In the genomic region with DNA sequence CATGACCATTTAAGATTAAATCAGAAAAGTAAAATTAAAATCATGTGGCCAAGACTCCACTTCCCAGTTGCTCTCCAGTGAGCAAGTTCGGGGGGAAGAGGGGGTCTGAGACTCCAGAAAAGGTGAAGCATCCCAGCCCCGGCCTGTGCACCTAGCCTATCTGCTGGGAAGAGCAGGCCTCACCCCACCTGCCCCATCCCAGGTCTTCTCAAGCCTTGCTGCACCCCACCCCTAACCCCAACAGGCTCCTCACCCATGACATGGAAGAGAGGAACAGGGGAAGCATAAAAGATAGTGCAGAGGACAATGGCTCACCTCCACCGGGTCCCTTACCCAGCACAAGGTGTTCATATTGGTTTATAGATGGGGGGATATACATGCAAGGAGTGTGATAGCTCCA, we compare ENCODE assay signal across 21 cellular contexts. TPM values are rescaled to one million over a fixed set of nuclear protein-coding genes. Genes with fewer than 3 reads are reported as not detected.
DNase-seq lines count a peak whose midpoint lies in the region; ATAC-seq and TF ChIP-seq lines count a peak whose summit lies in the region.
"Had no signal": no experiment of that assay in that cellular context is flagged by ENCODE, and none has a peak within 500 bp of the region (broad histone marks: within the 10 kb centered on the region; RNA-seq: fewer than 3 reads in every experiment).

No MANE protein-coding gene starts in this region.

- peaks cover 18% of the 10 kb centered on the region for H3K4me1 Mint-ChIP-seq in chondrocyte (ENCODE audit: low read depth)
- H3K4me1 Mint-ChIP-seq: CD4-positive, CD25-positive, alpha-beta regulatory T cell had no signal

- H3K27ac ChIP-seq in lower lobe of right lung (no peak overlapping the region), sigmoid colon (no peak overlapping the region), upper lobe of right lung (no peak overlapping the region)

- TF ChIP-seq POLR2A in sigmoid colon (IDR thresholded peaks at IDR 0.05): no peak

- TF ChIP-seq CTCF in chondrocyte (IDR thresholded peaks at IDR 0.05): no peak
- TF ChIP-seq CTCF in lower lobe of right lung (IDR thresholded peaks at IDR 0.05): no peak
- TF ChIP-seq CTCF in sigmoid colon (IDR thresholded peaks at IDR 0.05): no peak
- TF ChIP-seq CTCF in upper lobe of right lung (IDR thresholded peaks at IDR 0.05): no peak

- H3K4me3 Mint-ChIP-seq in chondrocyte (ENCODE audit: unreplicated experiment): no peak overlapping the region
- H3K4me3 Mint-ChIP-seq: CD4-positive, CD25-positive, alpha-beta regulatory T cell; CD8-positive, alpha-beta T cell; GM23338; H9 had no signal

- no peaks in the 10 kb centered on the region for H3K4me1 ChIP-seq in lower lobe of right lung
- H3K4me1 ChIP-seq in sigmoid colon: no peaks in the 10 kb centered on the region
- no peaks in the 10 kb centered on the region for H3K4me1 ChIP-seq in upper lobe of right lung

- DNase-seq in chondrocyte (ENCODE audit: low spot score): peak; percentile 58
- peak; percentile 28 for DNase-seq in lower lobe of right lung
- DNase-seq in sigmoid colon: peak; percentile 22
- peak; percentile 44 for DNase-seq in upper lobe of right lung
- no peak for DNase-seq in dedifferentiated amniotic fluid mesenchymal stem cell (ENCODE audit: extremely low spot score)
- no peak for DNase-seq in NCI-H446 (lab: John Stamatoyannopoulos, UW)
- DNase-seq: C1 segment of cervical spinal cord; Caco-2; CD4-positive, CD25-positive, alpha-beta regulatory T cell; CD8-positive, alpha-beta T cell; DMS153; DND-41; H9 had no signal

- ATAC-seq in lower lobe of right lung (no peak), upper lobe of right lung (no peak), HG02973 (IDR thresholded peaks at IDR 0.05; ENCODE audit: unreplicated experiment) (no peak)
- ATAC-seq: CD8-positive, alpha-beta T cell; GM12878; GM23338; HCT116 had no signal

- H3K9me3 Mint-ChIP-seq in chondrocyte (ENCODE audit: low read depth): peaks cover 7% of the 10 kb centered on the region
- H3K9me3 Mint-ChIP-seq: CD8-positive, alpha-beta T cell; GM23338 had no signal

- 93 to 94% methylated on average over 3 of the region's 3 CpGs for WGBS in sigmoid colon, 2 donors

- H3K4me3 ChIP-seq in lower lobe of right lung (no peak overlapping the region), sigmoid colon (no peak overlapping the region), upper lobe of right lung (no peak overlapping the region)
- H3K4me3 ChIP-seq: GM12878, GM23338 had no signal

- H3K9me3 ChIP-seq in lower lobe of right lung (no peaks in the 10 kb centered on the region), sigmoid colon (no peaks in the 10 kb centered on the region), upper lobe of right lung (no peaks in the 10 kb centered on the region)
- H3K9me3 ChIP-seq: Caco-2 had no signal

- no peaks in the 10 kb centered on the region for H3K27me3 Mint-ChIP-seq in chondrocyte (ENCODE audit: low read depth)

- intact Hi-C loops in lower lobe of right lung (cut with DNase I) (no loop called here), sigmoid colon (cut with DNase I) (no loop called here), upper lobe of right lung (cut with DNase I) (no loop called here)

- no peak overlapping the region for H3K27ac Mint-ChIP-seq in chondrocyte (ENCODE audit: unreplicated experiment)
- H3K27ac Mint-ChIP-seq: CD4-positive, CD25-positive, alpha-beta regulatory T cell; CD8-positive, alpha-beta T cell; GM23338; H9 had no signal

- H3K36me3 ChIP-seq in lower lobe of right lung: no peaks in the 10 kb centered on the region
- no peaks in the 10 kb centered on the region for H3K36me3 ChIP-seq in sigmoid colon
- H3K36me3 ChIP-seq in upper lobe of right lung: no peaks in the 10 kb centered on the region

- no peak for TF ChIP-seq EP300 in sigmoid colon (IDR thresholded peaks at IDR 0.05)

- H3K27me3 ChIP-seq in lower lobe of right lung (ENCODE audit: low read depth): no peaks in the 10 kb centered on the region
- H3K27me3 ChIP-seq in sigmoid colon: no peaks in the 10 kb centered on the region
- H3K27me3 ChIP-seq in upper lobe of right lung: no peaks in the 10 kb centered on the region

- H3K36me3 Mint-ChIP-seq in chondrocyte (ENCODE audit: low read depth): no peaks in the 10 kb centered on the region
- H3K36me3 Mint-ChIP-seq: CD4-positive, CD25-positive, alpha-beta regulatory T cell; CD8-positive, alpha-beta T cell had no signal

RNA-seq across cellular contexts. Expression of a gene that starts 14.6 kb away (rescaled TPM):
- not detected in 3 replicates for total RNA-seq in chondrocyte
- not detected for total RNA-seq in lower lobe of right lung
- not detected for total RNA-seq in sigmoid colon
- not detected for polyA plus RNA-seq in sigmoid colon
- not detected for total RNA-seq in upper lobe of right lung
- total RNA-seq: A172; A673; Caco-2; CD4-positive, CD25-positive, alpha-beta regulatory T cell; CD8-positive, alpha-beta T cell; GM12878; GM23338; H4; H9 had no signal
- polyA plus RNA-seq: BJ; CD4-positive, CD25-positive, alpha-beta regulatory T cell; GM12878; GM23338 had no signal

Comparison
In these comparisons a context has a peak if more than half of its experiments do, and no peak if none do; other contexts are left out.
1. DNase-seq: peak in chondrocyte (single experiment), lower lobe of right lung (single experiment), sigmoid colon (single experiment) and upper lobe of right lung (single experiment); none in dedifferentiated amniotic fluid mesenchymal stem cell (single experiment) and NCI-H446 (0 of 2).